Comparison of ENCODE assay signal across 2 cellular contexts in genomic region chr2:142188562-142188961, GRCh38.
TF ChIP-seq lines count a peak whose summit lies in the region.

No MANE protein-coding gene starts in this region.

TF ChIP-seq in HepG2, 621 proteins besides CTCF, POLR2A, EP300 and RAD21 (continued from another document):
- TF ChIP-seq MAFK (conservative IDR thresholded peaks at IDR 0.05 in 1 of 2, IDR thresholded peaks at IDR 0.05 in 1 of 2; ENCODE audit: low read length in 2 of 2) = 0 out of 4 replicates have a peak, but pooled peaks of 1 of the 2 experiments have one; percentile 14
TF ChIP-seq in HepG2: peak in this region for 2.

TF ChIP-seq in SK-N-SH treated with all-trans-retinoic acid at 6 μM for 48 hours, 23 proteins besides CTCF, POLR2A, EP300 and RAD21 (continued from another document):
- TF ChIP-seq TSHZ2 (CRISPR knock-in tag; IDR thresholded peaks at IDR 0.05) (no peak), POU6F1 (CRISPR knock-in tag; IDR thresholded peaks at IDR 0.05; ENCODE audit: borderline replicate concordance, low read depth) (no peak), OSR1 (CRISPR knock-in tag; IDR thresholded peaks at IDR 0.05) (peak; percentile 69; the same call in 1 of the 2 replicates), ISL1 (CRISPR knock-in tag; IDR thresholded peaks at IDR 0.05) (peak; percentile 32; the same call in 1 of the 2 replicates)
